35 cellular contexts compared by ENCODE assay signal in genomic region chr20:55800501-55800900, GRCh38.
"Had no signal": no experiment of that assay in that cellular context is flagged by ENCODE, and none has a peak within 500 bp of the region (broad histone marks: within the 10 kb centered on the region; RNA-seq: fewer than 3 reads in every experiment).

No MANE protein-coding gene starts in this region.

- H3K4me3 ChIP-seq: MG63 had no signal

- H3K27ac ChIP-seq: KMS-11 had no signal

- H3K4me2 ChIP-seq: KMS-11 had no signal

- H3K9ac ChIP-seq: KMS-11 had no signal

- DNase-seq: Karpas-422, Kasumi-1, MG63, MM.1S, MV-4-11, NCI-H1048, NCI-H1092, NCI-H1092 treated with DMSO at 0.1 percent for 48 hours, NCI-H1105, NCI-H1105 treated with DMSO at 0.1 percent for 48 hours, NCI-H1417, NCI-H1417 treated with DMSO at 0.1 percent for 48 hours, NCI-H1436, NCI-H1436 treated with DMSO at 0.1 percent for 48 hours, NCI-H146, NCI-H1694, NCI-H1694 treated with DMSO at 0.1 percent for 48 hours, NCI-H187, NCI-H187 treated with DMSO at 0.1 percent for 48 hours, NCI-H1930, NCI-H2029, NCI-H2029 treated with DMSO at 0.1 percent for 48 hours, NCI-H2081, NCI-H2081 treated with DMSO at 0.1 percent for 48 hours, NCI-H2107, NCI-H2171, NCI-H2171 treated with DMSO at 0.1 percent for 48 hours, NCI-H2227 treated with DMSO at 0.1 percent for 48 hours, NCI-H226, NCI-H345, NCI-H446, NCI-H446 treated with DMSO at 0.1 percent for 48 hours, NCI-H510A, NCI-H510A treated with DMSO at 0.1 percent for 48 hours had no signal

- H3K9me3 ChIP-seq: MG63 had no signal

- H3K27me3 ChIP-seq: MG63 had no signal

- H3K36me3 ChIP-seq: MG63 had no signal
